In genomic region chr19:44401787-44402115, GRCh38 we compare ENCODE assay signal across 1 cellular context.
TF ChIP-seq lines count a peak whose summit lies in the region.

No MANE protein-coding gene starts in this region.

TF ChIP-seq in endothelial cell of umbilical vein, 7 proteins besides CTCF, POLR2A, EP300 and RAD21:
- TF ChIP-seq POLR2AphosphoS5 (IDR thresholded peaks at IDR 0.05; ENCODE audit: insufficient read depth, low read depth, low read length) (no peak), EZH2 (IDR thresholded peaks at IDR 0.05; ENCODE audit: borderline replicate concordance, low read depth, low read length, severe bottlenecking) (no peak), GATA2 (IDR thresholded peaks at IDR 0.05; ENCODE audit: insufficient read depth, insufficient read length, low read depth, low read length) (no peak), MYC (IDR thresholded peaks at IDR 0.05; ENCODE audit: low read depth, low read length) (no peak), JUN (IDR thresholded peaks at IDR 0.05; ENCODE audit: borderline replicate concordance, insufficient read depth, insufficient read length, low read depth) (no peak), FOS (IDR thresholded peaks at IDR 0.05; ENCODE audit: borderline replicate concordance, insufficient read depth, low read length) (no peak)
- TF ChIP-seq, protein P1, sequence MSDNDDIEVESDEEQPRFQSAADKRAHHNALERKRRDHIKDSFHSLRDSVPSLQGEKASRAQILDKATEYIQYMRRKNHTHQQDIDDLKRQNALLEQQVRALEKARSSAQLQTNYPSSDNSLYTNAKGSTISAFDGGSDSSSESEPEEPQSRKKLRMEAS (IDR thresholded peaks at IDR 0.05; ENCODE audit: insufficient read depth, insufficient read length), result no peak
